In genomic region chrX:109732780-109733657, GRCh38 we compare ENCODE assay signal across 8 cellular contexts. TPM values are rescaled to one million over a fixed set of nuclear protein-coding genes. Genes with fewer than 3 reads are reported as not detected.
DNase-seq lines count a peak whose midpoint lies in the region; ATAC-seq and TF ChIP-seq lines count a peak whose summit lies in the region.

Gene ACSL4 (minus strand): TSS chrX:109733257. CDS start chrX:109683363, 49,894 bp downstream.

- H3K36me3 Mint-ChIP-seq in activated CD4-positive, alpha-beta T cell treated with anti-CD3 and anti-CD28 coated beads for 36 hours (ENCODE audit: low read depth), result peaks cover 16% of the 10 kb centered on the region
- peaks cover 5% of the 10 kb centered on the region for H3K36me3 Mint-ChIP-seq in chondrocyte (ENCODE audit: low read depth)

- peaks cover 22% of the 10 kb centered on the region for H3K4me1 Mint-ChIP-seq in activated CD4-positive, alpha-beta T cell treated with anti-CD3 and anti-CD28 coated beads for 36 hours
- peaks cover 41% of the 10 kb centered on the region for H3K4me1 Mint-ChIP-seq in chondrocyte (ENCODE audit: low read depth)

- H3K27me3 Mint-ChIP-seq in activated CD4-positive, alpha-beta T cell treated with anti-CD3 and anti-CD28 coated beads for 36 hours, result no peaks in the 10 kb centered on the region
- no peaks in the 10 kb centered on the region for H3K27me3 Mint-ChIP-seq in chondrocyte (ENCODE audit: low read depth)

- intact Hi-C loops in activated CD4-positive, alpha-beta T cell treated with anti-CD3 and anti-CD28 coated beads for 36 hours (cut with DNase I, micrococcal nuclease), result loop anchor here (1.0 to 5.0 kb wide), 10 partner anchors 24 to 585 kb away; partner anchors contain the start of genes AMMECR1 (in 1 of the 2) and NXT2 (in 1 of the 2)

- CTCF ChIA-PET in activated CD4-positive, alpha-beta T cell treated with anti-CD3 and anti-CD28 coated beads for 36 hours (lab: Charles Lee), result interaction anchor here (1.0 kb wide), 1 partner anchor 20 kb away, joined by 4 read pairs; no protein-coding TSS in a partner anchor

- peak within 1 kb of the TSS; percentile 99 for H3K27ac Mint-ChIP-seq in activated CD4-positive, alpha-beta T cell treated with anti-CD3 and anti-CD28 coated beads for 36 hours
- H3K27ac Mint-ChIP-seq in chondrocyte (ENCODE audit: unreplicated experiment), result peak within 1 kb of the TSS; percentile 92

- TF ChIP-seq CTCF in chondrocyte (IDR thresholded peaks at IDR 0.05), result peak; percentile 15

- POLR2A ChIA-PET in activated CD4-positive, alpha-beta T cell treated with anti-CD3 and anti-CD28 coated beads for 36 hours (lab: Charles Lee), result interaction anchor here (0.8 kb wide), 3 partner anchors 48 to 110 kb away, joined by 4 to 5 read pairs (median 4); no protein-coding TSS in a partner anchor

- H3K9me3 Mint-ChIP-seq in activated CD4-positive, alpha-beta T cell treated with anti-CD3 and anti-CD28 coated beads for 36 hours (ENCODE audit: low read depth), result no peaks in the 10 kb centered on the region
- H3K9me3 Mint-ChIP-seq in chondrocyte (ENCODE audit: low read depth), result no peaks in the 10 kb centered on the region

- DNase-seq in AG08396 (ENCODE audit: low spot score), result peak; percentile 89
- DNase-seq in NCI-H524 (lab: John Stamatoyannopoulos, UW), result peak; percentile 78 to 86
- DNase-seq in activated CD4-positive, alpha-beta T cell treated with anti-CD3 and anti-CD28 coated beads for 36 hours, result peak; percentile 91
- DNase-seq in chondrocyte (ENCODE audit: low spot score), result peak; percentile 96
- peak; percentile 68 for DNase-seq in kidney glomerular epithelial cell (lab: John Stamatoyannopoulos, UW)
- peak; percentile 56 to 73 for DNase-seq in stimulated activated CD4-positive, alpha-beta T cell treated with anti-CD3 and anti-CD28 coated beads, Interleukin-15, amount 100 ng/mL, for 48 hours (ENCODE audit: low read depth in 2 of 2)

- ATAC-seq in GM19025 (IDR thresholded peaks at IDR 0.05; ENCODE audit: low read depth, unreplicated experiment) (peak; percentile 89), HG03342 (IDR thresholded peaks at IDR 0.05; ENCODE audit: unreplicated experiment) (peak; percentile 82)
- ATAC-seq in activated CD4-positive, alpha-beta T cell treated with anti-CD3 and anti-CD28 coated beads for 36 hours, result peak; percentile 77

- H3K4me3 Mint-ChIP-seq in activated CD4-positive, alpha-beta T cell treated with anti-CD3 and anti-CD28 coated beads for 36 hours, result peak within 1 kb of the TSS; percentile 82
- peak within 1 kb of the TSS; percentile 98 for H3K4me3 Mint-ChIP-seq in chondrocyte (ENCODE audit: unreplicated experiment)

RNA-seq across cellular contexts. Expression of gene ACSL4, which starts in this region (rescaled TPM):
- total RNA-seq in activated CD4-positive, alpha-beta T cell treated with anti-CD3 and anti-CD28 coated beads for 36 hours, result 10 to 100 TPM; 44.0 to 64.5 TPM
- total RNA-seq in chondrocyte, result 63.3 to 65.5 TPM (median 64.5 TPM) in 3 replicates

Comparison
In these comparisons a context has a peak if more than half of its experiments do, and no peak if none do; other contexts are left out.
1. Peak in every context shown above with its lines: DNase-seq and ATAC-seq.